In genomic region chr9:95874989-95875304, GRCh38 we compare ENCODE assay signal across 8 cellular contexts. TPM values are rescaled to one million over a fixed set of nuclear protein-coding genes. Genes with fewer than 3 reads are reported as not detected.
DNase-seq lines count a peak whose midpoint lies in the region; ATAC-seq lines count a peak whose summit lies in the region.

No MANE protein-coding gene starts in this region.

- DNase-seq in NCI-H345 (lab: John Stamatoyannopoulos, UW), result peak; percentile 46
- no peak for DNase-seq in NCI-H345 treated with DMSO at 0.1 percent for 48 hours (lab: John Stamatoyannopoulos, UW; ENCODE audit: unreplicated experiment)
- peak; percentile 45 for DNase-seq in NAMALWA (ENCODE audit: low spot score)
- DNase-seq in activated CD4-positive, alpha-beta T cell treated with anti-CD3 and anti-CD28 coated beads, Interleukin-2, amount 50 U/mL, for 24 hours (ENCODE audit: low read depth in 1 of 2, low spot score in 1 of 2), result peak; percentile 26 to 50
- peak; percentile 61 for DNase-seq in dermis blood vessel endothelial cell
- peak; percentile 61 for DNase-seq in midbrain (lab: John Stamatoyannopoulos, UW)
- DNase-seq in stimulated activated CD8-positive, alpha-beta memory T cell treated with anti-CD3 and anti-CD28 coated beads, Interleukin-4, amount 100 ng/mL, for 48 hours, result peak; percentile 85

- no peak for ATAC-seq in GM18861 (IDR thresholded peaks at IDR 0.05; ENCODE audit: unreplicated experiment)

RNA-seq across cellular contexts. Expression of gene ERCC6L2, which starts 0.5 kb away (rescaled TPM):
- 70.1 and 77.0 TPM in 2 replicates for total RNA-seq in dermis blood vessel endothelial cell
